ENCODE assay signal across 8 cellular contexts in genomic region chr1:24535021-24535424, GRCh38. TPM values are rescaled to one million over a fixed set of nuclear protein-coding genes. Genes with fewer than 3 reads are reported as not detected.
DNase-seq lines count a peak whose midpoint lies in the region; ATAC-seq and TF ChIP-seq lines count a peak whose summit lies in the region.

No MANE protein-coding gene starts in this region.

- H3K9me3 ChIP-seq in OCI-LY3 (ENCODE audit: insufficient read depth, low read length) (no peaks in the 10 kb centered on the region), tibial artery (no peaks in the 10 kb centered on the region)

- intact Hi-C loops in Right ventricle myocardium inferior (cut with DNase I) = no loop called here
- intact Hi-C loops in tibial artery (cut with DNase I; ENCODE audit: low total_unique reads) = no loop called here
- intact Hi-C loops in cardiac septum (cut with DNase I) = no loop called here

- H3K27ac ChIP-seq in OCI-LY3 (ENCODE audit: low read length) (peak overlapping the region; percentile 91), tibial artery (no peak overlapping the region)

- no peaks in the 10 kb centered on the region for H3K36me3 ChIP-seq in OCI-LY3 (replicated peaks; ENCODE audit: low read depth, low read length)
- peaks cover 0 to 15% (median 0%) of the 10 kb centered on the region in 3 donors for H3K36me3 ChIP-seq in tibial artery

- H3K4me1 ChIP-seq in OCI-LY3 (ENCODE audit: low read length) = peaks cover 56% of the 10 kb centered on the region
- H3K4me1 ChIP-seq in tibial artery = no peaks in the 10 kb centered on the region

- H2AFZ ChIP-seq in OCI-LY3 (ENCODE audit: low read depth, low read length) = peak overlapping the region; percentile 87

- H3K4me2 ChIP-seq in OCI-LY3 (ENCODE audit: low read length) = peak overlapping the region; percentile 88

- no peaks in the 10 kb centered on the region for H3K79me2 ChIP-seq in OCI-LY3 (ENCODE audit: low read length)

- ATAC-seq in Right ventricle myocardium inferior = no peak

- H3K27me3 ChIP-seq in OCI-LY3 (ENCODE audit: low read depth, low read length) = no peaks in the 10 kb centered on the region
- no peaks in the 10 kb centered on the region for H3K27me3 ChIP-seq in tibial artery

- TF ChIP-seq CTCF in GM12873 (IDR thresholded peaks at IDR 0.05; ENCODE audit: insufficient read depth, low read depth, low read length, missing control alignments) (peak; percentile 9), OCI-LY3 (IDR thresholded peaks at IDR 0.05; ENCODE audit: low read depth, low read length) (no peak), tibial artery (IDR thresholded peaks at IDR 0.05) (no peak)

- H3K4me3 ChIP-seq in OCI-LY3 (ENCODE audit: low read length) (peak overlapping the region; percentile 72), tibial artery (no peak overlapping the region)

- DNase-seq in activated gamma-delta T cell treated with anti-CD3 and anti-CD28 coated beads, Interleukin-2, amount 50 U/mL, for 16 hours (ENCODE audit: low read depth) = peak; percentile 63
- DNase-seq in stimulated activated CD4-positive, alpha-beta T cell treated with anti-CD3 and anti-CD28 coated beads, Interleukin-1b, Interleukin-23, amount 100 ng/mL, for 1 hour (ENCODE audit: low read depth in 2 of 2) = peak; percentile 28 to 40
- DNase-seq in NCI-H2107 treated with DMSO at 0.1 percent for 48 hours (lab: John Stamatoyannopoulos, UW; ENCODE audit: unreplicated experiment) = no peak
- no peak for DNase-seq in Right ventricle myocardium inferior (ENCODE audit: missing footprints)
- no peak for DNase-seq in tibial artery
- DNase-seq in cardiac septum (ENCODE audit: low spot score) = no peak

- peak overlapping the region; percentile 73 for H3K9ac ChIP-seq in OCI-LY3 (ENCODE audit: low read length)

- H4K20me1 ChIP-seq in OCI-LY3 (ENCODE audit: insufficient read depth, low read length) = no peaks in the 10 kb centered on the region

RNA-seq across cellular contexts. Expression of gene NCMAP, which starts 20.9 kb away (rescaled TPM):
- total RNA-seq in Right ventricle myocardium inferior (0.22 TPM), cardiac septum (not detected)

RNA-seq across cellular contexts. Expression of gene RCAN3, which starts 32.4 kb away (rescaled TPM):
- total RNA-seq in Right ventricle myocardium inferior (5.9 TPM), cardiac septum (5.1 TPM)

Comparison
In these comparisons a context has a peak if more than half of its experiments do, and no peak if none do; other contexts are left out.
1. DNase-seq: peak in activated gamma-delta T cell treated with anti-CD3 and anti-CD28 coated beads, Interleukin-2, amount 50 U/mL, for 16 hours (single experiment) and stimulated activated CD4-positive, alpha-beta T cell treated with anti-CD3 and anti-CD28 coated beads, Interleukin-1b, Interleukin-23, amount 100 ng/mL, for 1 hour (2 of 2); none in NCI-H2107 treated with DMSO at 0.1 percent for 48 hours (single experiment), Right ventricle myocardium inferior (single experiment), tibial artery (0 of 2) and cardiac septum (single experiment).